8 cellular contexts compared by ENCODE assay signal in the genomic region with DNA sequence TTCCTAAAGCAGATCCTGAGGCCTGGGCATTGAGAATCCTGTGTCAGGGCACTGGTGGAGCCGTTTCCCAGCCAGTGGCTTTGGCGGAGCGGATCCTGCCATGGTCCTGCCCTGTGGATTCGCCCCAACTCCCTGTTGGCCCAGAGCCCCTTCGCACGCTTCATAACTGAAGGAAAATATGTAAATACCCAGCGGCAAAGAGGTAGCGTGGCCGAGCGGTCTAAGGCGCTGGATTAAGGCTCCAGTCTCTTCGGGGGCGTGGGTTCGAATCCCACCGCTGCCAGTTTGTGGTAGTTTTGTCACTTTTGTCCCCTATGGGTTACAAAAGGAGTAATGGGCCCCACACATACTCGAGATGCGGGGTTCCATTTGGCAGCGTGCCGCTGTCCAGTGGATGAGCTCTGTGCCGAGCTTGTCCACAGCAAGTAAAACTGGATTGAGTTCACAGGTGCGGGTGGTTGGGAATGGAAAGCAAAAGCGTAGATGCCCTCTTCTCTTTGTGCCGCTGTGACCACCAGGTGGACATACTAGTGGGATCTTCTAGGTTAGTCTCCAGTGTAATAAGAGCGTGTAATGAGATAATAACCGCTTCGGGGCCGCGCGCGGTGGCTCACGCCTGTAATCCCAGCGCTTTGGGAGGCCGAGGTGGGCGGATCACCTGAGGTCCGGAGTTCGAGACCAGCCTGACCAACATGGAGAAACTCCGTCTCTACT. TPM values are rescaled to one million over a fixed set of nuclear protein-coding genes. Genes with fewer than 3 reads are reported as not detected.
DNase-seq lines count a peak whose midpoint lies in the region; ATAC-seq and TF ChIP-seq lines count a peak whose summit lies in the region.

No MANE protein-coding gene starts in this region.

- no peaks in the 10 kb centered on the region for H3K36me3 Mint-ChIP-seq in activated naive CD4-positive, alpha-beta T cell treated with anti-CD3 and anti-CD28 coated beads, Interleukin-2, amount 50 U/mL, for 24 hours

- peaks cover 4% of the 10 kb centered on the region for H3K9me3 Mint-ChIP-seq in activated naive CD4-positive, alpha-beta T cell treated with anti-CD3 and anti-CD28 coated beads, Interleukin-2, amount 50 U/mL, for 24 hours

- no peaks in the 10 kb centered on the region for H3K9me3 ChIP-seq in right atrium auricular region

- no peak; the same call in 1 of the 2 replicates for TF ChIP-seq EP300 in Ishikawa (IDR thresholded peaks at IDR 0.05; ENCODE audit: borderline replicate concordance)

- TF ChIP-seq RAD21 in Ishikawa (IDR thresholded peaks at IDR 0.05; ENCODE audit: low read depth): peak; percentile 4; the same call in 1 of the 2 replicates

- no peaks in the 10 kb centered on the region for H3K27me3 ChIP-seq in right atrium auricular region

- H3K4me1 ChIP-seq in right atrium auricular region: peaks cover 0 to 44% of the 10 kb centered on the region in 2 donors

- H3K27ac Mint-ChIP-seq in activated naive CD4-positive, alpha-beta T cell treated with anti-CD3 and anti-CD28 coated beads, Interleukin-2, amount 50 U/mL, for 24 hours: peak overlapping the region; percentile 100

- peak overlapping the region; percentile 89 for H3K4me3 Mint-ChIP-seq in activated naive CD4-positive, alpha-beta T cell treated with anti-CD3 and anti-CD28 coated beads, Interleukin-2, amount 50 U/mL, for 24 hours

- DNase-seq in AG20443 (ENCODE audit: low spot score) (peak; percentile 72), right atrium auricular region (ENCODE audit: low spot score) (peak; percentile 84), retinal pigment epithelial cell (ENCODE audit: low read depth) (no peak), NCI-H2196 treated with DMSO at 0.1 percent for 48 hours (lab: John Stamatoyannopoulos, UW; ENCODE audit: unreplicated experiment) (no peak), GF-D8 (lab: John Stamatoyannopoulos, UW) (no peak)

- TF ChIP-seq CTCF in right atrium auricular region (IDR thresholded peaks at IDR 0.05) (peak in 1 of 2 donors; percentile 10), retinal pigment epithelial cell (conservative IDR thresholded peaks at IDR 0.05; ENCODE audit: low read depth, low read length) (peak; percentile 28)

- ATAC-seq in HG03045 (IDR thresholded peaks at IDR 0.05; ENCODE audit: unreplicated experiment): no peak

- peaks cover 51% of the 10 kb centered on the region for H3K4me1 Mint-ChIP-seq in activated naive CD4-positive, alpha-beta T cell treated with anti-CD3 and anti-CD28 coated beads, Interleukin-2, amount 50 U/mL, for 24 hours

- H3K36me3 ChIP-seq in right atrium auricular region: no peaks in the 10 kb centered on the region

- H3K4me3 ChIP-seq in right atrium auricular region (peak overlapping the region; percentile 66 to 68), retinal pigment epithelial cell (ENCODE audit: low read length) (peak overlapping the region; percentile 37)

- peak overlapping the region; percentile 93 to 94 for H3K27ac ChIP-seq in right atrium auricular region

- no peaks in the 10 kb centered on the region for H3K27me3 Mint-ChIP-seq in activated naive CD4-positive, alpha-beta T cell treated with anti-CD3 and anti-CD28 coated beads, Interleukin-2, amount 50 U/mL, for 24 hours

TF ChIP-seq in Ishikawa, 13 proteins besides CTCF, POLR2A, EP300 and RAD21:
- TF ChIP-seq CREB1 (IDR thresholded peaks at IDR 0.05; ENCODE audit: low read depth) (no peak), ZBTB7A (IDR thresholded peaks at IDR 0.05; ENCODE audit: low read depth) (0 out of 2 replicates have a peak, but pooled peaks have one; percentile 26), TEAD4 (IDR thresholded peaks at IDR 0.05) (peak; percentile 93), YY1 (IDR thresholded peaks at IDR 0.05; ENCODE audit: low read depth) (0 out of 2 replicates have a peak, but pooled peaks have one; percentile 19), EGR1 (IDR thresholded peaks at IDR 0.05) (no peak), FOXM1 (IDR thresholded peaks at IDR 0.05; ENCODE audit: borderline replicate concordance, low read depth) (no peak), CEBPB (IDR thresholded peaks at IDR 0.05) (no peak; the same call in 1 of the 2 replicates), TAF1 (IDR thresholded peaks at IDR 0.05; ENCODE audit: low read depth) (0 out of 2 replicates have a peak, but pooled peaks have one; percentile 25), REST (IDR thresholded peaks at IDR 0.05; ENCODE audit: low read depth) (no peak; the same call in 1 of the 2 replicates), TCF12 (IDR thresholded peaks at IDR 0.05; ENCODE audit: low read depth) (no peak), NFIC (IDR thresholded peaks at IDR 0.05) (peak; percentile 83)
- TF ChIP-seq, protein P1, sequence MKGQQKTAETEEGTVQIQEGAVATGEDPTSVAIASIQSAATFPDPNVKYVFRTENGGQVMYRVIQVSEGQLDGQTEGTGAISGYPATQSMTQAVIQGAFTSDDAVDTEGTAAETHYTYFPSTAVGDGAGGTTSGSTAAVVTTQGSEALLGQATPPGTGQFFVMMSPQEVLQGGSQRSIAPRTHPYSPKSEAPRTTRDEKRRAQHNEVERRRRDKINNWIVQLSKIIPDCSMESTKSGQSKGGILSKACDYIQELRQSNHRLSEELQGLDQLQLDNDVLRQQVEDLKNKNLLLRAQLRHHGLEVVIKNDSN (IDR thresholded peaks at IDR 0.05): no peak; the same call in 1 of the 2 replicates
- TF ChIP-seq, protein P2, sequence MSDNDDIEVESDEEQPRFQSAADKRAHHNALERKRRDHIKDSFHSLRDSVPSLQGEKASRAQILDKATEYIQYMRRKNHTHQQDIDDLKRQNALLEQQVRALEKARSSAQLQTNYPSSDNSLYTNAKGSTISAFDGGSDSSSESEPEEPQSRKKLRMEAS (IDR thresholded peaks at IDR 0.05): peak; percentile 51; the same call in 1 of the 2 replicates

RNA-seq across cellular contexts. Expression of gene TRIM7, which starts 17.3 kb away (rescaled TPM):
- total RNA-seq in right atrium auricular region: 1 to 10 TPM; 4.1 to 7.7 TPM

RNA-seq across cellular contexts. Expression of gene TRIM41, which starts 35.4 kb away (rescaled TPM):
- total RNA-seq in right atrium auricular region: 10 to 100 TPM; 10.0 to 11.2 TPM

RNA-seq across cellular contexts. Expression of gene OR2V2, which starts 40.3 kb away (rescaled TPM):
- not detected for total RNA-seq in right atrium auricular region

RNA-seq across cellular contexts. Expression of gene RACK1, which starts 56.0 kb away (rescaled TPM):
- 1,000 to 10,000 TPM; 1,155 to 1,413 TPM for total RNA-seq in right atrium auricular region

RNA-seq across cellular contexts. Expression of gene OR2V1, which starts 56.7 kb away (rescaled TPM):
- not detected for total RNA-seq in right atrium auricular region

Comparison
In these comparisons a context has a peak if more than half of its experiments do, and no peak if none do; other contexts are left out.
1. DNase-seq: peak in AG20443 (single experiment) and right atrium auricular region (single experiment); none in retinal pigment epithelial cell (single experiment), NCI-H2196 treated with DMSO at 0.1 percent for 48 hours (single experiment) and GF-D8 (single experiment).